In genomic region chr7:158430308-158431034, GRCh38 we compare ENCODE assay signal across 27 cellular contexts.
DNase-seq lines count a peak whose midpoint lies in the region; ATAC-seq and TF ChIP-seq lines count a peak whose summit lies in the region.
"Had no signal": no experiment of that assay in that cellular context is flagged by ENCODE, and none has a peak within 500 bp of the region (broad histone marks: within the 10 kb centered on the region; RNA-seq: fewer than 3 reads in every experiment).

No MANE protein-coding gene starts in this region.

- H3K4me3 ChIP-seq in BLaER1 (peak overlapping the region; percentile 28), endodermal cell (ENCODE audit: low read length) (no peak overlapping the region)
- H3K4me3 ChIP-seq in Jurkat, Clone E6-1 (ENCODE audit: low read length) = no peak overlapping the region
- H3K4me3 ChIP-seq: gastrocnemius medialis, hepatocyte, lower lobe of right lung, mucosa of descending colon, right lobe of liver, SJCRH30 had no signal

- H3K4me1 ChIP-seq in BLaER1 (peaks cover 58% of the 10 kb centered on the region), endodermal cell (ENCODE audit: control insufficient read depth, insufficient read depth, low read length) (no peaks in the 10 kb centered on the region)
- H3K4me1 ChIP-seq: gastrocnemius medialis, right lobe of liver, SJCRH30 had no signal

- 0 out of 2 replicates have a peak overlapping the region, but pooled peaks have one; percentile 11 for H3K9ac ChIP-seq in BLaER1
- no peak overlapping the region for H3K9ac ChIP-seq in endodermal cell (ENCODE audit: extremely low read depth, low read length, poor library complexity, severe bottlenecking)

- 85% methylated on average over 14 to 22 of the region's 22 CpGs for WGBS in endodermal cell (ENCODE audit: insufficient coverage in 1 of 2, insufficient read length in 1 of 2), 2 experiments

- H3K4me2 ChIP-seq in BLaER1 = peak overlapping the region; percentile 88
- H3K4me2 ChIP-seq: hepatocyte had no signal

- TF ChIP-seq CTCF in endodermal cell (conservative IDR thresholded peaks at IDR 0.05) = no peak
- no peak for TF ChIP-seq CTCF in progenitor cell of endocrine pancreas (IDR thresholded peaks at IDR 0.05; ENCODE audit: unreplicated experiment)

- no peak overlapping the region for H3K27ac Mint-ChIP-seq in endodermal cell
- peak overlapping the region; percentile 98 for H3K27ac Mint-ChIP-seq in progenitor cell of endocrine pancreas
- H3K27ac Mint-ChIP-seq: activated CD4-positive, alpha-beta T cell treated with anti-CD3 and anti-CD28 coated beads, Interleukin-2, amount 10 ng/mL, durations not matched to agents 7 days and 5 days; activated naive CD4-positive, alpha-beta T cell treated with anti-CD3 and anti-CD28 coated beads, Interleukin-2, amount 10 ng/mL, durations not matched to agents 7 days and 5 days had no signal

- H3K4me1 Mint-ChIP-seq in endodermal cell (peaks cover 7% of the 10 kb centered on the region), progenitor cell of endocrine pancreas (ENCODE audit: low read depth) (peaks cover 37% of the 10 kb centered on the region)
- H3K4me1 Mint-ChIP-seq: activated CD4-positive, alpha-beta T cell treated with anti-CD3 and anti-CD28 coated beads, Interleukin-2, amount 10 ng/mL, durations not matched to agents 7 days and 5 days; activated naive CD4-positive, alpha-beta T cell treated with anti-CD3 and anti-CD28 coated beads, Interleukin-2, amount 10 ng/mL, durations not matched to agents 7 days and 5 days had no signal

- no peaks in the 10 kb centered on the region for H3K36me3 ChIP-seq in BLaER1
- H3K36me3 ChIP-seq in endodermal cell (ENCODE audit: control insufficient read depth, insufficient read depth, low read length) = no peaks in the 10 kb centered on the region
- H3K36me3 ChIP-seq: gastrocnemius medialis, lower lobe of right lung, right lobe of liver, SJCRH30 had no signal

- no peaks in the 10 kb centered on the region for H3K36me3 Mint-ChIP-seq in endodermal cell (ENCODE audit: low read depth)
- H3K36me3 Mint-ChIP-seq in progenitor cell of endocrine pancreas (ENCODE audit: insufficient read depth) = peaks cover 1% of the 10 kb centered on the region
- H3K36me3 Mint-ChIP-seq: activated naive CD4-positive, alpha-beta T cell treated with anti-CD3 and anti-CD28 coated beads, Interleukin-2, amount 10 ng/mL, durations not matched to agents 7 days and 5 days had no signal

- H3K27me3 Mint-ChIP-seq in endodermal cell (ENCODE audit: insufficient read depth) = no peaks in the 10 kb centered on the region
- no peaks in the 10 kb centered on the region for H3K27me3 Mint-ChIP-seq in progenitor cell of endocrine pancreas
- H3K27me3 Mint-ChIP-seq: activated CD4-positive, alpha-beta T cell treated with anti-CD3 and anti-CD28 coated beads, Interleukin-2, amount 10 ng/mL, durations not matched to agents 7 days and 5 days; activated naive CD4-positive, alpha-beta T cell treated with anti-CD3 and anti-CD28 coated beads, Interleukin-2, amount 10 ng/mL, durations not matched to agents 7 days and 5 days had no signal

- H3K9me3 Mint-ChIP-seq in endodermal cell = no peaks in the 10 kb centered on the region
- H3K9me3 Mint-ChIP-seq in progenitor cell of endocrine pancreas (ENCODE audit: low read depth) = peaks cover under 1% of the 10 kb centered on the region
- H3K9me3 Mint-ChIP-seq: activated CD4-positive, alpha-beta T cell treated with anti-CD3 and anti-CD28 coated beads, Interleukin-2, amount 10 ng/mL, durations not matched to agents 7 days and 5 days; activated naive CD4-positive, alpha-beta T cell treated with anti-CD3 and anti-CD28 coated beads, Interleukin-2, amount 10 ng/mL, durations not matched to agents 7 days and 5 days had no signal

- peak; percentile 59 for DNase-seq in Jurkat, Clone E6-1 (ENCODE audit: low read depth, low spot score)
- DNase-seq in endodermal cell = peak; percentile 30
- DNase-seq in progenitor cell of endocrine pancreas (ENCODE audit: low spot score, unreplicated experiment) = no peak
- DNase-seq in stimulated activated CD4-positive, alpha-beta T cell treated with anti-CD3 and anti-CD28 coated beads, Interleukin-1b, Interleukin-23, amount 100 ng/mL, for 48 hours = no peak
- no peak for DNase-seq in D341Med (ENCODE audit: low spot score)
- DNase-seq: activated CD4-positive, alpha-beta T cell treated with anti-CD3 and anti-CD28 coated beads, Interleukin-2, amount 10 ng/mL, durations not matched to agents 7 days and 5 days; activated naive CD4-positive, alpha-beta T cell treated with anti-CD3 and anti-CD28 coated beads, Interleukin-2, amount 10 ng/mL, durations not matched to agents 7 days and 5 days; activated T-cell treated with anti-CD3 and anti-CD28 coated beads, Interleukin-2, amount 50 U/mL, for 48 hours; amniotic stem cell; COR-L47; DMS53; gastrocnemius medialis; lower lobe of right lung; mucosa of descending colon; NCI-H1436 treated with DMSO at 0.1 percent for 48 hours; NCI-H345; NCI-H774; nephron progenitor cell; right lobe of liver; SJCRH30; stimulated activated CD4-positive, alpha-beta T cell treated with anti-CD3 and anti-CD28 coated beads, Interleukin-12 subunit alpha, Interleukin-12 subunit beta, amount 100 ng/mL, for 4 hours; stimulated activated CD4-positive, alpha-beta T cell treated with anti-CD3 and anti-CD28 coated beads, Interleukin-4, amount 100 ng/mL, for 24 hours; T1000; trophoblast cell had no signal

- no peak overlapping the region for H3K27ac ChIP-seq in BLaER1
- no peak overlapping the region for H3K27ac ChIP-seq in endodermal cell (ENCODE audit: low read depth, low read length)
- H3K27ac ChIP-seq: gastrocnemius medialis, lower lobe of right lung, right lobe of liver, SJCRH30 had no signal

- no peak for ATAC-seq in GM21717 (IDR thresholded peaks at IDR 0.05; ENCODE audit: unreplicated experiment)
- ATAC-seq: gastrocnemius medialis, mucosa of descending colon had no signal

- no peak overlapping the region for H3K4me3 Mint-ChIP-seq in endodermal cell
- H3K4me3 Mint-ChIP-seq in progenitor cell of endocrine pancreas (ENCODE audit: low read depth) = no peak overlapping the region
- H3K4me3 Mint-ChIP-seq: activated CD4-positive, alpha-beta T cell treated with anti-CD3 and anti-CD28 coated beads, Interleukin-2, amount 10 ng/mL, durations not matched to agents 7 days and 5 days; activated naive CD4-positive, alpha-beta T cell treated with anti-CD3 and anti-CD28 coated beads, Interleukin-2, amount 10 ng/mL, durations not matched to agents 7 days and 5 days; nephron progenitor cell had no signal

- H3K27me3 ChIP-seq in BLaER1 (peaks cover 5% of the 10 kb centered on the region), endodermal cell (ENCODE audit: control insufficient read depth, insufficient read depth, low read length, poor library complexity, severe bottlenecking) (no peaks in the 10 kb centered on the region)
- H3K27me3 ChIP-seq: hepatocyte, right lobe of liver had no signal

- H3K9me3 ChIP-seq in BLaER1 = peaks cover 2% of the 10 kb centered on the region; the same call in 1 of the 2 replicates
- peaks cover 69% of the 10 kb centered on the region for H3K9me3 ChIP-seq in endodermal cell (ENCODE audit: control insufficient read depth, low read length)
- H3K9me3 ChIP-seq: gastrocnemius medialis, lower lobe of right lung, mucosa of descending colon, right lobe of liver, SJCRH30 had no signal

- no peaks in the 10 kb centered on the region for H4K20me1 ChIP-seq in BLaER1

Comparison
In these comparisons a context has a peak if more than half of its experiments do, and no peak if none do; other contexts are left out.
1. DNase-seq: peak in Jurkat, Clone E6-1 (single experiment) and endodermal cell (single experiment); none in progenitor cell of endocrine pancreas (single experiment), stimulated activated CD4-positive, alpha-beta T cell treated with anti-CD3 and anti-CD28 coated beads, Interleukin-1b, Interleukin-23, amount 100 ng/mL, for 48 hours (single experiment) and D341Med (single experiment).